In the genomic region with DNA sequence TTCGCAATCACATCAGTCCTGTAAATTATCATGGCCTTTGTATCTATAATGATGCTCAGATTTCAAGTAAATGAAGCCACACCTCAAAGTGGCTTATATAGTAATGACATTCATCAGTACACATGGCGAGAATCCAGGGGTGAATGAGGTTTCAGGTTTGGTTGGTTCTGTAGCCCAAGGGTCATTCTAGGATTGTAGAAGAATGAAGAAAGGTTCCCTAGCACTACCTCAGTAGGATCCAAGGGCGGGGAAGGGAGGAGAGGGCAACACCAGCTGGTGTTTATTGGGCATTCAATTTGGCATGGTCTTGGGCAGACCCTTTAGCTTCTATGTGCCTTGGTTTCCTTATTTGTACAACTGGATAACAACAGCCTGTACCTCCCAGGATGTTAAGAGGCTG, we compare ENCODE assay signal across 24 cellular contexts.
"Had no signal": no experiment of that assay in that cellular context is flagged by ENCODE, and none has a peak within 500 bp of the region (broad histone marks: within the 10 kb centered on the region; RNA-seq: fewer than 3 reads in every experiment).

No MANE protein-coding gene starts in this region.

- H3K4me3 Mint-ChIP-seq: activated CD4-positive, alpha-beta memory T cell treated with anti-CD3 and anti-CD28 coated beads for 36 hours; activated CD4-positive, alpha-beta T cell treated with anti-CD3 and anti-CD28 coated beads for 36 hours; activated CD4-positive, alpha-beta T cell treated with anti-CD3 and anti-CD28 coated beads, Interleukin-2, amount 10 ng/mL, durations not matched to agents 24 days and 14 days; activated CD8-positive, alpha-beta memory T cell treated with anti-CD3 and anti-CD28 coated beads, Interleukin-2, amount 10 ng/mL, durations not matched to agents 7 days and 5 days; activated naive CD4-positive, alpha-beta T cell treated with anti-CD3 and anti-CD28 coated beads, Interleukin-2, amount 10 ng/mL, durations not matched to agents 7 days and 5 days; activated naive CD8-positive, alpha-beta T cell treated with anti-CD3 and anti-CD28 coated beads, Interleukin-2, amount 10 ng/mL, durations not matched to agents 7 days and 5 days; activated T-cell treated with anti-CD3 and anti-CD28 coated beads, Interleukin-2, amount 50 U/mL, for 24 hours; activated T-cell treated with anti-CD3 and anti-CD28 coated beads, Interleukin-2, amount 50 U/mL, for 72 hours; brain; endodermal cell had no signal

- H3K9me3 Mint-ChIP-seq: activated naive CD4-positive, alpha-beta T cell treated with anti-CD3 and anti-CD28 coated beads, Interleukin-2, amount 50 U/mL, for 72 hours; activated naive CD8-positive, alpha-beta T cell treated with anti-CD3 and anti-CD28 coated beads, Interleukin-2, amount 10 ng/mL, durations not matched to agents 7 days and 5 days; activated T-cell treated with anti-CD3 and anti-CD28 coated beads, Interleukin-2, amount 50 U/mL, for 24 hours; endodermal cell had no signal

- H3K27ac Mint-ChIP-seq: activated CD4-positive, alpha-beta memory T cell treated with anti-CD3 and anti-CD28 coated beads for 36 hours; activated CD4-positive, alpha-beta T cell treated with anti-CD3 and anti-CD28 coated beads for 36 hours; activated CD4-positive, alpha-beta T cell treated with anti-CD3 and anti-CD28 coated beads, Interleukin-2, amount 10 ng/mL, durations not matched to agents 24 days and 14 days; activated CD8-positive, alpha-beta memory T cell treated with anti-CD3 and anti-CD28 coated beads, Interleukin-2, amount 10 ng/mL, durations not matched to agents 7 days and 5 days; activated naive CD4-positive, alpha-beta T cell treated with anti-CD3 and anti-CD28 coated beads, Interleukin-2, amount 10 ng/mL, durations not matched to agents 7 days and 5 days; activated naive CD4-positive, alpha-beta T cell treated with anti-CD3 and anti-CD28 coated beads, Interleukin-2, amount 50 U/mL, for 72 hours; activated naive CD8-positive, alpha-beta T cell treated with anti-CD3 and anti-CD28 coated beads, Interleukin-2, amount 10 ng/mL, durations not matched to agents 7 days and 5 days; activated T-cell treated with anti-CD3 and anti-CD28 coated beads, Interleukin-2, amount 50 U/mL, for 24 hours; activated T-cell treated with anti-CD3 and anti-CD28 coated beads, Interleukin-2, amount 50 U/mL, for 72 hours; brain; endodermal cell had no signal

- H3K27me3 Mint-ChIP-seq: activated CD8-positive, alpha-beta memory T cell treated with anti-CD3 and anti-CD28 coated beads, Interleukin-2, amount 10 ng/mL, durations not matched to agents 7 days and 5 days had no signal

- H3K4me1 Mint-ChIP-seq: activated CD4-positive, alpha-beta T cell treated with anti-CD3 and anti-CD28 coated beads for 36 hours; activated CD4-positive, alpha-beta T cell treated with anti-CD3 and anti-CD28 coated beads, Interleukin-2, amount 10 ng/mL, durations not matched to agents 24 days and 14 days; activated CD8-positive, alpha-beta memory T cell treated with anti-CD3 and anti-CD28 coated beads, Interleukin-2, amount 10 ng/mL, durations not matched to agents 7 days and 5 days; activated naive CD4-positive, alpha-beta T cell treated with anti-CD3 and anti-CD28 coated beads, Interleukin-2, amount 10 ng/mL, durations not matched to agents 7 days and 5 days; activated naive CD8-positive, alpha-beta T cell treated with anti-CD3 and anti-CD28 coated beads, Interleukin-2, amount 10 ng/mL, durations not matched to agents 7 days and 5 days; brain; endodermal cell had no signal

- ATAC-seq: activated CD4-positive, alpha-beta T cell treated with anti-CD3 and anti-CD28 coated beads for 36 hours; activated CD8-positive, alpha-beta memory T cell treated with anti-CD3 and anti-CD28 coated beads, Interleukin-2, amount 10 ng/mL, durations not matched to agents 7 days and 5 days; activated naive CD4-positive, alpha-beta T cell treated with anti-CD3 and anti-CD28 coated beads, Interleukin-2, amount 50 U/mL, for 72 hours; activated T-cell treated with anti-CD3 and anti-CD28 coated beads, Interleukin-2, amount 50 U/mL, for 72 hours had no signal

- H3K36me3 Mint-ChIP-seq: activated CD4-positive, alpha-beta memory T cell treated with anti-CD3 and anti-CD28 coated beads for 36 hours; activated CD8-positive, alpha-beta memory T cell treated with anti-CD3 and anti-CD28 coated beads, Interleukin-2, amount 10 ng/mL, durations not matched to agents 7 days and 5 days; activated naive CD4-positive, alpha-beta T cell treated with anti-CD3 and anti-CD28 coated beads, Interleukin-2, amount 10 ng/mL, durations not matched to agents 7 days and 5 days; activated naive CD4-positive, alpha-beta T cell treated with anti-CD3 and anti-CD28 coated beads, Interleukin-2, amount 50 U/mL, for 72 hours; activated naive CD8-positive, alpha-beta T cell treated with anti-CD3 and anti-CD28 coated beads, Interleukin-2, amount 10 ng/mL, durations not matched to agents 7 days and 5 days; brain had no signal

- DNase-seq: activated CD4-positive, alpha-beta memory T cell treated with anti-CD3 and anti-CD28 coated beads for 36 hours; activated CD4-positive, alpha-beta T cell treated with anti-CD3 and anti-CD28 coated beads for 36 hours; activated CD4-positive, alpha-beta T cell treated with anti-CD3 and anti-CD28 coated beads, Interleukin-2, amount 10 ng/mL, durations not matched to agents 24 days and 14 days; activated CD4-positive, CD25-positive, alpha-beta regulatory T cell; activated CD4-positive, CD25-positive, alpha-beta regulatory T cell treated with anti-CD3 and anti-CD28 coated beads, Interleukin-2, amount 50 U/mL, for 72 hours; activated CD8-positive, alpha-beta memory T cell treated with anti-CD3 and anti-CD28 coated beads, Interleukin-2, amount 50 U/mL, for 4 hours; activated gamma-delta T cell; activated naive CD4-positive, alpha-beta T cell; activated naive CD4-positive, alpha-beta T cell treated with anti-CD3 and anti-CD28 coated beads, Interleukin-2, amount 10 ng/mL, durations not matched to agents 7 days and 5 days; activated naive CD8-positive, alpha-beta T cell treated with anti-CD3 and anti-CD28 coated beads, Interleukin-2, amount 10 ng/mL, durations not matched to agents 7 days and 5 days; activated T-cell treated with anti-CD3 and anti-CD28 coated beads for 4 hours; activated T-cell treated with anti-CD3 and anti-CD28 coated beads, Interleukin-2, amount 50 U/mL, for 24 hours; activated T-cell treated with anti-CD3 and anti-CD28 coated beads, Interleukin-2, amount 50 U/mL, for 72 hours; central memory CD4-positive, alpha-beta T cell; cerebellar nuclear complex; colonic mucosa; effector memory CD4-positive, alpha-beta T cell; endodermal cell; erythroblast; foreskin fibroblast; T-helper 2 cell had no signal
